ENCODE assay signal across 11 cellular contexts in the genomic region with DNA sequence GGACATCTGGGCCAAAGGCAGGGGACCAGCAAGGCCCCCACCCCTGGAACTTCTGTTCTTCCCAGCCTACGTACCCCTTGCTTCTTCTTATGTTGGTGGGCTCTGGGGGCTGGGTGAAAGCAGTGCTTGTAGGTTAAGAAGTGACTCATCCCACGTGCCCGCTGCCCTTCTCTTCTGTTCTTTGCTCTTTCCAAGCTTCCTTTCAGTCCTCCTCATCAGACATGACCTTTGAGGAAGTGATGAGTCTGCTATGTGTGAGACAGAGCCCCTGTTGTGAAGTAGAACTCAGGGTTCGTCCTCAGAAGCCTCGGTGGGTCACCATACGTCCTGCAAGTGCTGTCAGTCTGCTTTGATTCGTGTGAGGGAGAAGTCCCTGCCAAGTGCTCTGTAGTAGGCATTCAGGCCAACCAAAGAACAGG. TPM values are rescaled to one million over a fixed set of nuclear protein-coding genes. Genes with fewer than 3 reads are reported as not detected.
DNase-seq lines count a peak whose midpoint lies in the region; ATAC-seq and TF ChIP-seq lines count a peak whose summit lies in the region.
"Had no signal": no experiment of that assay in that cellular context is flagged by ENCODE, and none has a peak within 500 bp of the region (broad histone marks: within the 10 kb centered on the region; RNA-seq: fewer than 3 reads in every experiment).

No MANE protein-coding gene starts in this region.

- CTCF ChIA-PET in AG04450 (lab: Charles Lee) = interaction anchor here (1.2 kb wide), 1 partner anchor 45 kb away, joined by 7 read pairs; no protein-coding TSS in a partner anchor
- CTCF ChIA-PET in naive thymus-derived CD4-positive, alpha-beta T cell (lab: Charles Lee) = no interaction called here
- CTCF ChIA-PET in PC-3 (lab: Charles Lee) = no interaction called here

- POLR2A ChIA-PET in AG04450 (lab: Yijun Ruan, JAX) (interaction anchor here (0.6 to 1.0 kb wide), 3 partner anchors 9 to 44 kb away, joined by 3 to 5 read pairs (median 3); no protein-coding TSS in a partner anchor), PC-3 (lab: Charles Lee; ENCODE audit: unreplicated experiment) (no interaction called here)
- POLR2A ChIA-PET in naive thymus-derived CD4-positive, alpha-beta T cell (lab: Charles Lee) = interaction anchor here (0.7 to 1.7 kb wide), 6 partner anchors 13 to 57 kb away, joined by 3 to 4 read pairs (median 4); no protein-coding TSS in a partner anchor

- peak overlapping the region; percentile 73 for H3K27ac ChIP-seq in AG04450 (ENCODE audit: low read depth, low read length)
- H3K27ac ChIP-seq in HUES48 (ENCODE audit: low read depth, low read length) = peak overlapping the region; percentile 39
- H3K27ac ChIP-seq in adrenal gland = peak overlapping the region in 4 of 5 donors; percentile 11 to 79 (median 69)
- H3K27ac ChIP-seq in naive thymus-derived CD4-positive, alpha-beta T cell (ENCODE audit: low read depth, low read length) = no peak overlapping the region
- no peak overlapping the region for H3K27ac ChIP-seq in PC-3 (ENCODE audit: low read length)
- H3K27ac ChIP-seq: VCaP had no signal

- H3K27me3 Mint-ChIP-seq in naive thymus-derived CD4-positive, alpha-beta T cell = no peaks in the 10 kb centered on the region

- no TSS peak for BruUV-seq in PC-3 (replicated peaks; lab: Mats Ljungman, UMichigan)

- peaks cover 0 to 1% (median 0%) of the 10 kb centered on the region in 11 donors for H3K9me3 Mint-ChIP-seq in naive thymus-derived CD4-positive, alpha-beta T cell

- H3K27ac Mint-ChIP-seq in naive thymus-derived CD4-positive, alpha-beta T cell = peak overlapping the region in 8 of 9 donors; percentile 21 to 86 (median 53)

- WGBS in adrenal gland, 4 donors = 24 to 38% (median 32%) methylated on average over 7 of the region's 7 CpGs

- H3K4me2 ChIP-seq in PC-3 (ENCODE audit: low read length) = no peak overlapping the region

- H3K9me2 ChIP-seq in PC-3 (replicated peaks; ENCODE audit: low read length) = no peaks in the 10 kb centered on the region

- H3K36me3 ChIP-seq in HUES48 (ENCODE audit: control insufficient read depth, insufficient read depth, low read length) (peaks cover 29% of the 10 kb centered on the region), adrenal gland (replicated peaks in 1 of 2) (peaks cover 0 to 16% of the 10 kb centered on the region in 2 donors), PC-3 (ENCODE audit: low read depth, low read length) (peaks cover 31% of the 10 kb centered on the region)
- peaks cover 0 to 40% (median 0%) of the 10 kb centered on the region in 3 experiments for H3K36me3 ChIP-seq in naive thymus-derived CD4-positive, alpha-beta T cell (ENCODE audit: control insufficient read depth in 2 of 3, insufficient read depth in 3 of 3, low read length in 3 of 3)

- no peak overlapping the region for H2AFZ ChIP-seq in PC-3 (ENCODE audit: low read length)

- H3K4me1 ChIP-seq in HUES48 (ENCODE audit: control insufficient read depth, insufficient read depth, low read length) (no peaks in the 10 kb centered on the region), adrenal gland (replicated peaks in 1 of 2) (peaks cover 42 to 65% of the 10 kb centered on the region in 2 donors), PC-3 (ENCODE audit: insufficient read depth, low read length) (peaks cover 18% of the 10 kb centered on the region)
- H3K4me1 ChIP-seq in naive thymus-derived CD4-positive, alpha-beta T cell (ENCODE audit: control insufficient read depth in 2 of 2, insufficient read depth in 2 of 2, low read length in 2 of 2) = peaks cover 28 to 50% of the 10 kb centered on the region in 2 donors

- DNase-seq in AG04450 (ENCODE audit: low read depth, low spot score) = no peak
- peak in 4 of 7 donors; percentile 33 to 80 (median 56) for DNase-seq in adrenal gland
- DNase-seq in naive thymus-derived CD4-positive, alpha-beta T cell = no peak
- DNase-seq in PC-3 = no peak
- DNase-seq in SIG-M5 (lab: John Stamatoyannopoulos, UW) = no peak
- DNase-seq: DMS53, NCI-H69 had no signal

- H3K4me1 Mint-ChIP-seq in naive thymus-derived CD4-positive, alpha-beta T cell = peaks cover 55 to 84% (median 78%) of the 10 kb centered on the region in 7 donors

- TF ChIP-seq POLR2A in adrenal gland (IDR thresholded peaks at IDR 0.05) = no peak

- H3K27me3 ChIP-seq in AG04450 (ENCODE audit: control insufficient read depth, insufficient read depth, low read length) (no peaks in the 10 kb centered on the region), HUES48 (ENCODE audit: control insufficient read depth, insufficient read depth, low read length) (no peaks in the 10 kb centered on the region), adrenal gland (no peaks in the 10 kb centered on the region), PC-3 (ENCODE audit: low read length) (no peaks in the 10 kb centered on the region)
- H3K27me3 ChIP-seq in naive thymus-derived CD4-positive, alpha-beta T cell (ENCODE audit: control insufficient read depth in 2 of 2, insufficient read depth in 2 of 2, low read length in 2 of 2) = no peaks in the 10 kb centered on the region

- H4K20me1 ChIP-seq in PC-3 (ENCODE audit: low read length) = peaks cover 46% of the 10 kb centered on the region

- peaks cover 96% of the 10 kb centered on the region for H3K79me2 ChIP-seq in PC-3 (ENCODE audit: low read length)

- TF ChIP-seq CTCF in AG04450 (IDR thresholded peaks at IDR 0.05; ENCODE audit: low read depth, low read length) (no peak), adrenal gland (IDR thresholded peaks at IDR 0.05) (no peak), PC-3 (conservative IDR thresholded peaks at IDR 0.05; ENCODE audit: low read depth, low read length) (no peak)

- no peaks in the 10 kb centered on the region for H3F3A ChIP-seq in PC-3 (ENCODE audit: low read length, unreplicated experiment)

- intact Hi-C loops in adrenal gland (cut with DNase I) (loop anchor here in 1 of 2 donors (5.0 kb wide), 1 partner anchor 37 kb away; no protein-coding TSS in a partner anchor), PC-3 (cut with micrococcal nuclease) (no loop called here)
- intact Hi-C loops in naive thymus-derived CD4-positive, alpha-beta T cell (cut with micrococcal nuclease) = no loop called here

- no peak overlapping the region for H3K4me3 ChIP-seq in AG04450 (ENCODE audit: low read depth, low read length)
- H3K4me3 ChIP-seq in HUES48 (ENCODE audit: low read depth, low read length) = no peak overlapping the region
- H3K4me3 ChIP-seq in adrenal gland = no peak overlapping the region
- H3K4me3 ChIP-seq in naive thymus-derived CD4-positive, alpha-beta T cell (ENCODE audit: low read length) = no peak overlapping the region
- no peak overlapping the region for H3K4me3 ChIP-seq in PC-3 (ENCODE audit: low read length)

- no peak for ATAC-seq in naive thymus-derived CD4-positive, alpha-beta T cell
- ATAC-seq in PC-3 (no peak), GM18502 (IDR thresholded peaks at IDR 0.05; ENCODE audit: poor library complexity, unreplicated experiment) (no peak), GM19467 (IDR thresholded peaks at IDR 0.05; ENCODE audit: unreplicated experiment) (no peak)

- H3K9me3 ChIP-seq in AG04450 (ENCODE audit: control insufficient read depth, insufficient read depth, low read length) (no peaks in the 10 kb centered on the region), HUES48 (ENCODE audit: control insufficient read depth, insufficient read depth, low read length) (no peaks in the 10 kb centered on the region), adrenal gland (replicated peaks in 1 of 3) (no peaks in the 10 kb centered on the region), PC-3 (ENCODE audit: low read length) (no peaks in the 10 kb centered on the region)
- no peaks in the 10 kb centered on the region for H3K9me3 ChIP-seq in naive thymus-derived CD4-positive, alpha-beta T cell (ENCODE audit: control insufficient read depth in 2 of 3, low read length in 3 of 3)

- peaks cover 6 to 35% (median 21%) of the 10 kb centered on the region in 5 donors for H3K36me3 Mint-ChIP-seq in naive thymus-derived CD4-positive, alpha-beta T cell

- H3K9ac ChIP-seq in HUES48 (ENCODE audit: low read depth, low read length) = no peak overlapping the region; the same call in 1 of the 2 replicates
- no peak overlapping the region for H3K9ac ChIP-seq in PC-3 (ENCODE audit: low read length)

- peak overlapping the region in 3 of 10 donors; percentile 11 to 28 (median 27) for H3K4me3 Mint-ChIP-seq in naive thymus-derived CD4-positive, alpha-beta T cell

RNA-seq across cellular contexts. Expression of a gene that starts 12.7 kb away (rescaled TPM):
- polyA plus RNA-seq in AG04450 (2011; rRNA removed) = 17.3 and 25.4 TPM in 2 replicates
- 43.3 and 49.2 TPM in 2 replicates for polyA minus RNA-seq in AG04450 (2011; rRNA and poly(A)+ RNA removed)
- total RNA-seq in adrenal gland = 100 to 1,000 TPM in 3 of 8 donors, 10 to 100 TPM in 5; 43.3 to 149 (median 82.2) TPM
- polyA plus RNA-seq in adrenal gland = 100 to 1,000 TPM in 2 of 3 donors, 10 to 100 TPM in 1; 27.8 to 203 (median 197) TPM
- total RNA-seq in naive thymus-derived CD4-positive, alpha-beta T cell = 100 to 1,000 TPM; 169 to 235 (median 201) TPM
- polyA plus RNA-seq in naive thymus-derived CD4-positive, alpha-beta T cell = 10 to 100 TPM; 24.3 to 76.6 TPM
- 55.9 and 71.3 TPM in 2 replicates for total RNA-seq in PC-3 (2014; rRNA removed)

RNA-seq across cellular contexts. Expression of a gene that starts 24.5 kb away (rescaled TPM):
- 30.2 and 33.2 TPM in 2 replicates for polyA plus RNA-seq in AG04450 (2011; rRNA removed)
- polyA minus RNA-seq in AG04450 (2011; rRNA and poly(A)+ RNA removed) = 35.1 and 39.0 TPM in 2 replicates
- 10 to 100 TPM; 15.3 to 38.8 (median 27.6) TPM for total RNA-seq in adrenal gland
- polyA plus RNA-seq in adrenal gland = 10 to 100 TPM; 18.9 to 35.2 (median 21.9) TPM
- 10 to 100 TPM; 31.1 to 71.3 (median 42.0) TPM for total RNA-seq in naive thymus-derived CD4-positive, alpha-beta T cell
- 10 to 100 TPM; 20.6 to 26.2 TPM for polyA plus RNA-seq in naive thymus-derived CD4-positive, alpha-beta T cell
- total RNA-seq in PC-3 (2014; rRNA removed) = 14.8 TPM in 2 replicates

Comparison
In these comparisons a context has a peak if more than half of its experiments do, and no peak if none do; other contexts are left out.
1. DNase-seq: peak in adrenal gland (4 of 7); none in AG04450 (single experiment), naive thymus-derived CD4-positive, alpha-beta T cell (0 of 9), PC-3 (single experiment) and SIG-M5 (single experiment).
2. H3K27ac ChIP-seq: peak in AG04450 (single experiment), HUES48 (single experiment) and adrenal gland (4 of 5); none in naive thymus-derived CD4-positive, alpha-beta T cell (single experiment) and PC-3 (single experiment).